Comparison of ENCODE assay signal across 1 cellular context in the genomic region with DNA sequence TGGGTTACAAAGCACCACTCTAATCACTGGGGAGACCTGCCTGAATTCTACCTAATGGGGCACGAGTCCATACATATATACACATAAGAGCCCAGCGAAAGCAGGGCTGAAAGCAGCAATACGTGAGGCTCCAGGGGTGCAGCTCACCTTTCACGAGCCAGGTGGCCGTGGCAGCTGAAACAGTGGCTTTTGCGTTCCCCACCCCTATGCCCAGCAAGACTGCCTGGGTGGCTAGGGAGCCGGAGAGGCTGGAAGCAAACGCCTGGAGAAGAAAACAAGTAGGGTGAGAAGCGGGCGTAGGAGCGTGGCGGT.
TF ChIP-seq lines count a peak whose summit lies in the region.

No MANE protein-coding gene starts in this region.

TF ChIP-seq in H1, 55 proteins besides CTCF, POLR2A, EP300 and RAD21:
- TF ChIP-seq CBX8 (IDR thresholded peaks at IDR 0.05; ENCODE audit: borderline replicate concordance, low read depth, low read length): no peak
- peak; percentile 63 for TF ChIP-seq SAP30 (IDR thresholded peaks at IDR 0.05; ENCODE audit: insufficient read depth, insufficient replicate concordance, low read length)
